In the genomic region with DNA sequence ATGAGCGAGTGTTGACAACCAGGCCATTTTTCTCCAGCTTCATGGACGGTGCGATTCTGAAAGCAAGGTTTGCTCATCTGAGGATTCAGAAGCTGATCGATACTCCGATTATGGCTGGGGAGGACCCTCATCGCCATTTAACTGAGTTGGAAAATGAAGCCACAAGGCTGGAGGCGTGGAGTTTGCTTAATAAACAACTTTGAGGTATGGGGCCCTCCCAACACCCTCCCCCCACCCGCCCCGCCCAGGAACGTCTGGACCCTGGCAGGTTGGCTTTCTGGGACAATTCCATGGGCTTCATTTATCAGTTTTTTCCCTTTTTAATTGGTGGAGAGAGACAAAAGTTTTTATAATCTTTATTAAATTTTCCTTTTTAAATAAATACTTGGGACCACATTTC, we compare ENCODE assay signal across 8 cellular contexts. TPM values are rescaled to one million over a fixed set of nuclear protein-coding genes. Genes with fewer than 3 reads are reported as not detected.
DNase-seq lines count a peak whose midpoint lies in the region; ATAC-seq and TF ChIP-seq lines count a peak whose summit lies in the region.

No MANE protein-coding gene starts in this region.

- peak overlapping the region; percentile 73 for H2AK9ac ChIP-seq in IMR-90 (replicated peaks; ENCODE audit: low read depth, low read length, poor library complexity)

- H3K27ac ChIP-seq in IMR-90 (ENCODE audit: insufficient read depth, low read length) (peak overlapping the region; percentile 80), colonic mucosa (peak overlapping the region; percentile 87)

- H3K27me3 ChIP-seq in IMR-90 (ENCODE audit: control insufficient read depth, insufficient read depth, low read length): no peaks in the 10 kb centered on the region
- no peaks in the 10 kb centered on the region for H3K27me3 ChIP-seq in colonic mucosa

- in situ Hi-C loops in IMR-90 (cut with MboI; ENCODE audit: low sequenced_read_pairs): no loop called here

- CTCF ChIA-PET in AG04449 (lab: Yijun Ruan, JAX) (no interaction called here), IMR-90 (lab: Yijun Ruan, JAX) (no interaction called here)

- peak overlapping the region; percentile 72 for H2BK20ac ChIP-seq in IMR-90 (ENCODE audit: low read depth, low read length)

- WGBS in IMR-90 (ENCODE audit: extremely low coverage in 2 of 2, insufficient read length in 1 of 2), 2 experiments: no CpG with 5 or more reads among the region's 10 CpGs

- TF ChIP-seq POLR2A in IMR-90 (IDR thresholded peaks at IDR 0.05; ENCODE audit: low read depth, low read length): no peak

- H3K36me3 Mint-ChIP-seq in naive B cell: no peaks in the 10 kb centered on the region

- H2AFZ ChIP-seq in IMR-90 (replicated peaks; ENCODE audit: low read length, poor library complexity): peak overlapping the region; percentile 90

- peak overlapping the region; percentile 91 for H2AK5ac ChIP-seq in IMR-90 (ENCODE audit: low read depth, low read length)

- TF ChIP-seq CTCF in AG04449 (IDR thresholded peaks at IDR 0.05; ENCODE audit: insufficient read depth, low read length, missing control alignments): no peak
- no peak for TF ChIP-seq CTCF in IMR-90 (conservative IDR thresholded peaks at IDR 0.05; ENCODE audit: low read depth, low read length)
- no peak for TF ChIP-seq CTCF in colonic mucosa (IDR thresholded peaks at IDR 0.05)

- H3K18ac ChIP-seq in IMR-90 (ENCODE audit: low read depth, low read length): peak overlapping the region; percentile 87

- POLR2A ChIA-PET in AG04449 (lab: Yijun Ruan, JAX): interaction anchor here (0.7 to 1.0 kb wide), 2 partner anchors 9 to 23 kb away, joined by 3 read pairs; no protein-coding TSS in a partner anchor
- POLR2A ChIA-PET in IMR-90 (lab: Charles Lee; ENCODE audit: unreplicated experiment): interaction anchor here (0.5 kb wide), 1 partner anchor 18 kb away, joined by 10 read pairs; no protein-coding TSS in a partner anchor

- H3K4me2 ChIP-seq in IMR-90 (ENCODE audit: low read depth, low read length): peak overlapping the region; percentile 66

- H3K36me3 ChIP-seq in IMR-90 (ENCODE audit: control insufficient read depth, insufficient read depth, low read length) (no peaks in the 10 kb centered on the region), colonic mucosa (no peaks in the 10 kb centered on the region)

- H3K4ac ChIP-seq in IMR-90 (ENCODE audit: low read depth, low read length): peak overlapping the region; percentile 91

- H3K27me3 Mint-ChIP-seq in naive B cell: peaks cover 8 to 13% (median 12%) of the 10 kb centered on the region in 3 donors

- H3K4me3 ChIP-seq in AG04449 (ENCODE audit: low read depth, low read length) (peak overlapping the region; percentile 51), IMR-90 (ENCODE audit: insufficient read depth, low read depth, low read length) (peak overlapping the region; percentile 42), colonic mucosa (peak overlapping the region; percentile 48)

- H3K4me3 Mint-ChIP-seq in naive B cell: peak overlapping the region; percentile 77 to 91 (median 86)

- intact Hi-C loops in IMR-90 (cut with micrococcal nuclease) (loop anchor here (10.0 kb wide), 2 partner anchors 248 to 518 kb away; partner anchors contain the start of gene SMAD1), colonic mucosa (cut with DNase I) (loop anchor here (5.0 to 10.0 kb wide), 2 partner anchors 108 to 205 kb away; partner anchors contain the start of gene ZNF827)

- peaks cover 19% of the 10 kb centered on the region for H3K9me1 ChIP-seq in IMR-90 (ENCODE audit: insufficient read depth, low read length)

- H4K91ac ChIP-seq in IMR-90 (ENCODE audit: insufficient read depth, low read depth, low read length): peak overlapping the region; percentile 75

- H3K27ac Mint-ChIP-seq in naive B cell: peak overlapping the region in 2 of 6 donors; percentile 36 to 38

- H3K9me3 ChIP-seq in IMR-90 (ENCODE audit: control insufficient read depth, insufficient read depth, low read length) (no peaks in the 10 kb centered on the region), colonic mucosa (no peaks in the 10 kb centered on the region)

- peak overlapping the region; percentile 88 for H2BK5ac ChIP-seq in IMR-90 (ENCODE audit: low read depth, low read length, poor library complexity, severe bottlenecking)

- dilution Hi-C loops in IMR-90 (cut with HindIII; ENCODE audit: low sequenced_read_pairs, unreplicated experiment): no loop called here

- H3K9me3 Mint-ChIP-seq in naive B cell: no peaks in the 10 kb centered on the region

- TF ChIP-seq RAD21 in IMR-90 (IDR thresholded peaks at IDR 0.05; ENCODE audit: low read length): no peak

- ATAC-seq in IMR-90 (ENCODE audit: low read depth) (no peak), naive B cell (ENCODE audit: low read depth in 2 of 2) (no peak), HG02763 (IDR thresholded peaks at IDR 0.05; ENCODE audit: unreplicated experiment) (no peak)

- peak overlapping the region; percentile 85; the same call in 2 of the 3 replicates for H2BK15ac ChIP-seq in IMR-90 (ENCODE audit: low read depth, low read length)

- no peaks in the 10 kb centered on the region for H4K20me1 ChIP-seq in IMR-90 (ENCODE audit: insufficient read depth, low read length)

- peaks cover 0 to 9% (median 7%) of the 10 kb centered on the region in 3 donors for H3K4me1 Mint-ChIP-seq in naive B cell

- peak overlapping the region; percentile 91 for H4K5ac ChIP-seq in IMR-90 (ENCODE audit: low read depth, low read length)

- peaks cover 0 to 6% of the 10 kb centered on the region in 2 experiments; a peak in 2 of 4 replicates for H3K79me1 ChIP-seq in IMR-90 (ENCODE audit: low read depth in 1 of 2, low read length in 2 of 2)

- H3K9ac ChIP-seq in IMR-90 (ENCODE audit: low read depth, low read length) (peak overlapping the region; percentile 57), colonic mucosa (ENCODE audit: low read depth in 2 of 2, low read length in 2 of 2) (peak overlapping the region in 1 of 2 donors; percentile 8)

- peak overlapping the region; percentile 76 to 90 for H4K8ac ChIP-seq in IMR-90 (ENCODE audit: low read depth in 2 of 2, low read length in 2 of 2)

- BruUV-seq in IMR-90 (replicated peaks; lab: Mats Ljungman, UMichigan): no TSS peak

- peak overlapping the region; percentile 84 for H3K14ac ChIP-seq in IMR-90 (replicated peaks; ENCODE audit: low read depth, low read length)

- H3K56ac ChIP-seq in IMR-90 (ENCODE audit: extremely low read depth, insufficient read depth, low read length): peak overlapping the region; percentile 78

- H3K23ac ChIP-seq in IMR-90 (ENCODE audit: low read depth, low read length): peak overlapping the region; percentile 58

- DNase-seq in AG04449 (ENCODE audit: low read depth, low spot score) (no peak), IMR-90 (no peak), colonic mucosa (peak; percentile 25), naive B cell (no peak), D341Med (ENCODE audit: low spot score) (no peak), DMS114 treated with DMSO at 0.1 percent for 48 hours (lab: John Stamatoyannopoulos, UW; ENCODE audit: unreplicated experiment) (no peak), NCI-H1930 (lab: John Stamatoyannopoulos, UW) (no peak)

- H3K4me1 ChIP-seq in IMR-90 (ENCODE audit: control insufficient read depth, insufficient read depth, low read length) (peaks cover 28% of the 10 kb centered on the region), colonic mucosa (peaks cover 10% of the 10 kb centered on the region)

- peak overlapping the region; percentile 78 for H2BK120ac ChIP-seq in IMR-90 (ENCODE audit: low read depth, low read length)

TF ChIP-seq in IMR-90, 13 proteins besides CTCF, POLR2A, EP300 and RAD21:
- TF ChIP-seq MAZ (IDR thresholded peaks at IDR 0.05; ENCODE audit: borderline replicate concordance, low read depth, low read length) (no peak), RCOR1 (IDR thresholded peaks at IDR 0.05; ENCODE audit: insufficient replicate concordance, low read length) (no peak), ELK1 (IDR thresholded peaks at IDR 0.05; ENCODE audit: borderline replicate concordance, low read depth, low read length) (no peak), BHLHE40 (IDR thresholded peaks at IDR 0.05; ENCODE audit: low read depth, low read length) (no peak), NFE2L2 (IDR thresholded peaks at IDR 0.05; ENCODE audit: low read depth, low read length) (no peak), FOS (IDR thresholded peaks at IDR 0.05; ENCODE audit: low read depth, low read length) (no peak), MXI1 (IDR thresholded peaks at IDR 0.05; ENCODE audit: borderline replicate concordance, low read depth, low read length) (no peak), RFX5 (IDR thresholded peaks at IDR 0.05; ENCODE audit: low read depth, low read length) (no peak), MAFK (IDR thresholded peaks at IDR 0.05; ENCODE audit: low read depth, low read length) (no peak), CHD1 (IDR thresholded peaks at IDR 0.05; ENCODE audit: low read depth, low read length) (no peak), CEBPB (IDR thresholded peaks at IDR 0.05; ENCODE audit: low read depth, low read length) (no peak), SMC3 (IDR thresholded peaks at IDR 0.05; ENCODE audit: low read depth, low read length) (no peak)
- TF ChIP-seq, protein P1, sequence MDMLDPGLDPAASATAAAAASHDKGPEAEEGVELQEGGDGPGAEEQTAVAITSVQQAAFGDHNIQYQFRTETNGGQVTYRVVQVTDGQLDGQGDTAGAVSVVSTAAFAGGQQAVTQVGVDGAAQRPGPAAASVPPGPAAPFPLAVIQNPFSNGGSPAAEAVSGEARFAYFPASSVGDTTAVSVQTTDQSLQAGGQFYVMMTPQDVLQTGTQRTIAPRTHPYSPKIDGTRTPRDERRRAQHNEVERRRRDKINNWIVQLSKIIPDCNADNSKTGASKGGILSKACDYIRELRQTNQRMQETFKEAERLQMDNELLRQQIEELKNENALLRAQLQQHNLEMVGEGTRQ (IDR thresholded peaks at IDR 0.05; ENCODE audit: low read depth, low read length): no peak
TF ChIP-seq in IMR-90: peak in this region for 0.

RNA-seq across cellular contexts. Expression of gene C4orf51, which starts 52.5 kb away (rescaled TPM):
- total RNA-seq in IMR-90 (2012; rRNA removed) (not detected in 2 replicates), colonic mucosa (not detected)
- polyA plus RNA-seq in IMR-90 (2012; rRNA removed) (not detected in 2 replicates), naive B cell (ENCODE audit: low read depth in 6 of 6) (not detected)
- polyA plus RNA-seq in IMR-90 (2012; cell fraction: cytosol; rRNA removed): not detected in 2 replicates
- not detected in 2 replicates for polyA plus RNA-seq in IMR-90 (2012; cell fraction: nucleus; rRNA removed; ENCODE audit: low replicate concordance)
